In genomic region chr10:133520193-133520738, GRCh38 we compare ENCODE assay signal across 9 cellular contexts. TPM values are rescaled to one million over a fixed set of nuclear protein-coding genes. Genes with fewer than 3 reads are reported as not detected.
DNase-seq lines count a peak whose midpoint lies in the region; ATAC-seq and TF ChIP-seq lines count a peak whose summit lies in the region.
"Had no signal": no experiment of that assay in that cellular context is flagged by ENCODE, and none has a peak within 500 bp of the region (broad histone marks: within the 10 kb centered on the region; RNA-seq: fewer than 3 reads in every experiment).

No MANE protein-coding gene starts in this region.

- intact Hi-C loops in activated T-helper 2 cell treated with anti-CD3 and anti-CD28 coated beads, Interferon-gamma antibody, Interleukin-2, Interleukin-4, amounts not matched to agents 10 μg/mL and 5 μg/mL and 100 μg/mL, durations not matched to agents 14 hours and 24 hours and 36 hours (cut with micrococcal nuclease) = loop anchor here (1.0 to 10.0 kb wide), 3 partner anchors 81 to 735 kb away; partner anchors contain the start of gene NKX6-2
- intact Hi-C loops in transverse colon (cut with DNase I; ENCODE audit: low total_unique reads) = no loop called here

- peak; percentile 57 to 93 (median 86) for TF ChIP-seq CTCF in transverse colon (IDR thresholded peaks at IDR 0.05)

- H3K27ac ChIP-seq in transverse colon = peak overlapping the region in 2 of 4 donors; percentile 26 to 49

- DNase-seq in COLO668 (lab: John Stamatoyannopoulos, UW; ENCODE audit: unreplicated experiment) = peak; percentile 76
- DNase-seq in RPMI8226 = peak; percentile 71
- peak; percentile 80 for DNase-seq in activated T-helper 2 cell treated with anti-CD3 and anti-CD28 coated beads, Interferon-gamma antibody, Interleukin-2, Interleukin-4, amounts not matched to agents 10 μg/mL and 5 μg/mL and 100 μg/mL, durations not matched to agents 14 hours and 24 hours and 36 hours (ENCODE audit: low spot score)
- peak; percentile 42 for DNase-seq in foreskin melanocyte
- DNase-seq in pons (ENCODE audit: low spot score) = peak; percentile 50
- peak; percentile 89 for DNase-seq in transverse colon

- ATAC-seq in GM19328 (IDR thresholded peaks at IDR 0.05; ENCODE audit: unreplicated experiment) = peak; percentile 68
- ATAC-seq in HG03520 (IDR thresholded peaks at IDR 0.05; ENCODE audit: unreplicated experiment) = peak; percentile 97

- H3K27me3 Mint-ChIP-seq in activated T-helper 2 cell treated with anti-CD3 and anti-CD28 coated beads, Interferon-gamma antibody, Interleukin-2, Interleukin-4, amounts not matched to agents 10 μg/mL and 5 μg/mL and 100 μg/mL, durations not matched to agents 14 hours and 24 hours and 36 hours (ENCODE audit: low read depth) = peaks cover 34% of the 10 kb centered on the region

- WGBS in transverse colon (ENCODE audit: low coverage in 1 of 2), 2 donors = 10% methylated on average over 14 of the region's 33 CpGs; no CpG with 5 or more reads in 1 of the 2 donors

- H3K4me1 ChIP-seq in transverse colon = peaks cover 0 to 9% (median 4%) of the 10 kb centered on the region in 4 donors

- peaks cover 9% of the 10 kb centered on the region for H3K9me3 Mint-ChIP-seq in activated T-helper 2 cell treated with anti-CD3 and anti-CD28 coated beads, Interferon-gamma antibody, Interleukin-2, Interleukin-4, amounts not matched to agents 10 μg/mL and 5 μg/mL and 100 μg/mL, durations not matched to agents 14 hours and 24 hours and 36 hours

- in situ Hi-C loops in transverse colon (cut with MboI; ENCODE audit: low pct_ligation_motif_present in 1 of 4, low pct_unique_long_range_greater_than_20kb in 1 of 4, low sequenced_read_pairs in 3 of 4) = no loop called here

- no peak for TF ChIP-seq EP300 in transverse colon (IDR thresholded peaks at IDR 0.05; ENCODE audit: low read depth)

- peak overlapping the region; percentile 17 to 50 (median 31) for H3K4me3 ChIP-seq in transverse colon

- peaks cover 14% of the 10 kb centered on the region for H3K4me1 Mint-ChIP-seq in activated T-helper 2 cell treated with anti-CD3 and anti-CD28 coated beads, Interferon-gamma antibody, Interleukin-2, Interleukin-4, amounts not matched to agents 10 μg/mL and 5 μg/mL and 100 μg/mL, durations not matched to agents 14 hours and 24 hours and 36 hours (ENCODE audit: low read depth)
- H3K4me1 Mint-ChIP-seq: nephron had no signal

- peaks cover 5% of the 10 kb centered on the region for H3K27me3 ChIP-seq in transverse colon

- H3K4me3 Mint-ChIP-seq in activated T-helper 2 cell treated with anti-CD3 and anti-CD28 coated beads, Interferon-gamma antibody, Interleukin-2, Interleukin-4, amounts not matched to agents 10 μg/mL and 5 μg/mL and 100 μg/mL, durations not matched to agents 14 hours and 24 hours and 36 hours (ENCODE audit: low read depth) = peak overlapping the region; percentile 42
- H3K4me3 Mint-ChIP-seq: nephron had no signal

- no peak overlapping the region for H3K27ac Mint-ChIP-seq in activated T-helper 2 cell treated with anti-CD3 and anti-CD28 coated beads, Interferon-gamma antibody, Interleukin-2, Interleukin-4, amounts not matched to agents 10 μg/mL and 5 μg/mL and 100 μg/mL, durations not matched to agents 14 hours and 24 hours and 36 hours
- H3K27ac Mint-ChIP-seq: nephron had no signal

- peaks cover 14% of the 10 kb centered on the region in 2 donors for H3K9me3 ChIP-seq in transverse colon

- TF ChIP-seq POLR2A in transverse colon (IDR thresholded peaks at IDR 0.05) = no peak

- no peaks in the 10 kb centered on the region for H3K36me3 ChIP-seq in transverse colon

- no peaks in the 10 kb centered on the region for H3K36me3 Mint-ChIP-seq in activated T-helper 2 cell treated with anti-CD3 and anti-CD28 coated beads, Interferon-gamma antibody, Interleukin-2, Interleukin-4, amounts not matched to agents 10 μg/mL and 5 μg/mL and 100 μg/mL, durations not matched to agents 14 hours and 24 hours and 36 hours (ENCODE audit: low read depth)

RNA-seq across cellular contexts. Expression of gene CYP2E1, which starts 6.9 kb away (rescaled TPM):
- 0.16 TPM in 1 of 2 replicates, not detected in the other for total RNA-seq in activated T-helper 2 cell treated with anti-CD3 and anti-CD28 coated beads, Interferon-gamma antibody, Interleukin-2, Interleukin-4, amounts not matched to agents 10 μg/mL and 5 μg/mL and 100 μg/mL, durations not matched to agents 14 hours and 24 hours and 36 hours
- total RNA-seq in transverse colon = 1 to 10 TPM in 1 of 4 donors, under 1 TPM in 2, not detected in 1; 0.64 to 3.4 (median 0.96) TPM

RNA-seq across cellular contexts. Expression of gene SYCE1, which starts 45.1 kb away (rescaled TPM):
- 0.23 and 0.62 TPM in 2 replicates for total RNA-seq in activated T-helper 2 cell treated with anti-CD3 and anti-CD28 coated beads, Interferon-gamma antibody, Interleukin-2, Interleukin-4, amounts not matched to agents 10 μg/mL and 5 μg/mL and 100 μg/mL, durations not matched to agents 14 hours and 24 hours and 36 hours
- 1 to 10 TPM in 1 of 4 donors, not detected in 3; 2.3 TPM for total RNA-seq in transverse colon
